Comparison of ENCODE assay signal across 20 cellular contexts in genomic region chr22:43541462-43542407, GRCh38.
DNase-seq lines count a peak whose midpoint lies in the region; ATAC-seq, FAIRE-seq and TF ChIP-seq lines count a peak whose summit lies in the region.
"Had no signal": no experiment of that assay in that cellular context is flagged by ENCODE, and none has a peak within 500 bp of the region (broad histone marks: within the 10 kb centered on the region; RNA-seq: fewer than 3 reads in every experiment).

No MANE protein-coding gene starts in this region.

- H3K9ac ChIP-seq in neuronal stem cell (ENCODE audit: low read depth, low read length, poor library complexity) (no peak overlapping the region), mammary epithelial cell (ENCODE audit: insufficient read depth, low read length) (no peak overlapping the region)

- in situ Hi-C loops in mammary epithelial cell (cut with MboI; ENCODE audit: low sequenced_read_pairs in 2 of 2), result no loop called here

- no peak overlapping the region for H2BK120ac ChIP-seq in neuronal stem cell (ENCODE audit: low read depth, low read length)

- CTCF ChIA-PET in mammary epithelial cell (lab: Charles Lee; ENCODE audit: low non-redundant PET), result no interaction called here

- BruUV-seq in mammary epithelial cell (replicated peaks; lab: Mats Ljungman, UMichigan), result no TSS peak

- TF ChIP-seq CTCF in bronchial epithelial cell (IDR thresholded peaks at IDR 0.05; ENCODE audit: insufficient read depth, low read length, severe bottlenecking) (no peak), mammary epithelial cell (conservative IDR thresholded peaks at IDR 0.05 in 1 of 2, IDR thresholded peaks at IDR 0.05 in 1 of 2; ENCODE audit: extremely low read depth in 1 of 2, insufficient read depth in 1 of 2, low read depth in 1 of 2, low read length in 2 of 2) (no peak)

- no CpG with 5 or more reads among the region's 18 CpGs for WGBS in neuronal stem cell (ENCODE audit: extremely low coverage in 2 of 2, insufficient read length in 2 of 2, insufficient replicate concordance in 1 of 2), 2 donors
- WGBS in mammary epithelial cell (ENCODE audit: low coverage, missing lambda C conversion rate), result 83% methylated on average over 12 of the region's 18 CpGs

- intact Hi-C loops in mammary epithelial cell (cut with micrococcal nuclease), result no loop called here

- H3K27me3 ChIP-seq in bronchial epithelial cell (ENCODE audit: control insufficient read depth, insufficient read depth, low read length) (peaks cover 2% of the 10 kb centered on the region), neuronal stem cell (ENCODE audit: control insufficient read depth in 3 of 3, insufficient read depth in 3 of 3, low read depth in 1 of 3, low read length in 3 of 3) (no peaks in the 10 kb centered on the region), mammary epithelial cell (ENCODE audit: insufficient read depth, low read length) (no peaks in the 10 kb centered on the region)

- no peak overlapping the region for H4K8ac ChIP-seq in neuronal stem cell (ENCODE audit: low read depth, low read length)

- H2BK5ac ChIP-seq in neuronal stem cell (ENCODE audit: low read length), result no peak overlapping the region

- H3K4me3 ChIP-seq in bronchial epithelial cell (ENCODE audit: low read depth, low read length), result no peak overlapping the region
- H3K4me3 ChIP-seq in neuronal stem cell (ENCODE audit: low read length in 2 of 2), result peak overlapping the region in 1 of 2 donors; percentile 28
- no peak overlapping the region for H3K4me3 ChIP-seq in mammary epithelial cell (replicated peaks in 1 of 3; ENCODE audit: insufficient read depth in 1 of 3, low read depth in 2 of 3, low read length in 3 of 3)
- H3K4me3 ChIP-seq: A549, HAP-1 had no signal

- no peak overlapping the region for H2AK5ac ChIP-seq in neuronal stem cell (ENCODE audit: low read depth, low read length)

- no peak overlapping the region for H2BK12ac ChIP-seq in neuronal stem cell (ENCODE audit: low read length)

- H3K4me1 ChIP-seq in neuronal stem cell (ENCODE audit: control insufficient read depth in 2 of 2, insufficient read depth in 1 of 2, low read depth in 1 of 2, low read length in 2 of 2) (no peaks in the 10 kb centered on the region), mammary epithelial cell (ENCODE audit: insufficient read depth, low read length) (peaks cover 7% of the 10 kb centered on the region)
- H3K4me1 ChIP-seq: A549, Caco-2, HAP-1 had no signal

- H4K20me1 ChIP-seq in mammary epithelial cell (ENCODE audit: insufficient read depth, low read length), result no peaks in the 10 kb centered on the region

- H3K27ac ChIP-seq in neuronal stem cell (replicated peaks; ENCODE audit: low read length) (no peak overlapping the region), mammary epithelial cell (ENCODE audit: insufficient read depth, low read depth, low read length) (no peak overlapping the region)
- H3K27ac ChIP-seq: 22Rv1, A549, C4-2B had no signal

- H3K36me3 ChIP-seq in bronchial epithelial cell (ENCODE audit: control insufficient read depth, insufficient read depth, low read length) (no peaks in the 10 kb centered on the region), neuronal stem cell (replicated peaks in 1 of 2; ENCODE audit: control insufficient read depth in 2 of 2, insufficient read depth in 2 of 2, low read length in 2 of 2) (no peaks in the 10 kb centered on the region), mammary epithelial cell (ENCODE audit: insufficient read depth, low read length) (no peaks in the 10 kb centered on the region)
- H3K36me3 ChIP-seq: HAP-1 had no signal

- no peak overlapping the region for H3K18ac ChIP-seq in neuronal stem cell (ENCODE audit: low read length)

- dilution Hi-C loops in mammary epithelial cell (cut with HindIII; ENCODE audit: low sequenced_read_pairs), result loop anchor here (5.0 to 10.0 kb wide), 2 partner anchors 91 to 107 kb away; no protein-coding TSS in a partner anchor

- H3K23ac ChIP-seq in neuronal stem cell (ENCODE audit: low read depth, low read length, poor library complexity), result peak overlapping the region; percentile 29

- H2BK15ac ChIP-seq in neuronal stem cell (ENCODE audit: low read length), result no peak overlapping the region

- no peak overlapping the region for H4K91ac ChIP-seq in neuronal stem cell (ENCODE audit: low read depth, low read length, poor library complexity)

- H2AFZ ChIP-seq in neuronal stem cell (ENCODE audit: low read length) (no peak overlapping the region), mammary epithelial cell (ENCODE audit: low read depth, low read length) (no peak overlapping the region)

- peak; percentile 68 for FAIRE-seq in bronchial epithelial cell (lab: Jason Lieb, UNC)
- FAIRE-seq: A549, GM12892, GM18507, GM19239, H1 had no signal

- peak; percentile 15 for DNase-seq in activated CD8-positive, alpha-beta memory T cell treated with anti-CD3 and anti-CD28 coated beads, Interleukin-2, amount 50 U/mL, for 48 hours
- no peak for DNase-seq in activated CD8-positive, alpha-beta memory T cell treated with anti-CD3 and anti-CD28 coated beads for 24 hours
- DNase-seq in bronchial epithelial cell (ENCODE audit: low read depth) (no peak), neuronal stem cell (ENCODE audit: low spot score) (no peak), mammary epithelial cell (no peak)
- no peak for DNase-seq in effector CD8-positive, alpha-beta T cell (lab: John Stamatoyannopoulos, UW)
- DNase-seq: AML-193; Caco-2; CD4-positive, alpha-beta T cell; DMS153; GDM1 had no signal

- H3K4me2 ChIP-seq in neuronal stem cell (ENCODE audit: insufficient read depth, low read length, poor library complexity, severe bottlenecking) (no peak overlapping the region), mammary epithelial cell (ENCODE audit: insufficient read depth, low read depth, low read length) (no peak overlapping the region)
- H3K4me2 ChIP-seq: A549 had no signal

- H3K14ac ChIP-seq in neuronal stem cell (ENCODE audit: low read length), result peak overlapping the region; percentile 66

- no peaks in the 10 kb centered on the region for H3K79me2 ChIP-seq in mammary epithelial cell (ENCODE audit: insufficient read depth, low read length)

- ATAC-seq in GM18517 (IDR thresholded peaks at IDR 0.05; ENCODE audit: unreplicated experiment), result no peak
- ATAC-seq: A549 had no signal

- no peak overlapping the region for H3K4ac ChIP-seq in neuronal stem cell (ENCODE audit: low read length)

- H3K9me3 ChIP-seq in neuronal stem cell (replicated peaks in 1 of 2; ENCODE audit: control insufficient read depth in 2 of 2, insufficient read depth in 1 of 2, low read depth in 1 of 2, low read length in 2 of 2), result peaks cover 3 to 5% of the 10 kb centered on the region in 2 donors
- H3K9me3 ChIP-seq in mammary epithelial cell (replicated peaks; ENCODE audit: insufficient read depth, low read length), result no peaks in the 10 kb centered on the region
- H3K9me3 ChIP-seq: A549, Caco-2, HAP-1 had no signal

- no peaks in the 10 kb centered on the region for H3K79me1 ChIP-seq in neuronal stem cell (ENCODE audit: low read depth, low read length)
